In the genomic region with DNA sequence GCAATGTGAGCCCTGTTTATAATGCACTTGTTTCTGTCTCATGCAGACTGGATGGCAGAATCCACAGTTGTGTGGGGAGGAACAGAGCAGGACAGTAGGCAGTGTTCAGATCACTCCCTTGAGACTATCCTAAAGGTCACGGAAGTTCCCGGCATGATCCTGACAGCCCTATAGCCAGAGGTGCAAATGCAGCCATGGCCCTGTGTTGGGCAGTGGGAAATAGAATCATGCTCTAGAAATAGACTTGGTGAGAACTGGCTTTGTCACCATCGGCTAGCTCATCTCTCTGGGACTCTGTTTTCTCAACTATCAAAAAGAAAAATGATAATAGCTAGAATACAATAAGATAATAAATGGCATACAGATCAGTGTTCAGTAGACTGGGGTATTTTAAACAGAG, we compare ENCODE assay signal across 12 cellular contexts.
"Had no signal": no experiment of that assay in that cellular context is flagged by ENCODE, and none has a peak within 500 bp of the region (broad histone marks: within the 10 kb centered on the region; RNA-seq: fewer than 3 reads in every experiment).

No MANE protein-coding gene starts in this region.

- H3K9ac ChIP-seq: SK-N-SH had no signal

- H3K79me2 ChIP-seq: hepatocyte had no signal

- H3K27ac ChIP-seq: hepatocyte, neutrophil, testis had no signal

- ATAC-seq: esophagus mucosa; left lobe of liver; stimulated activated naive CD8-positive, alpha-beta T cell treated with anti-CD3 and anti-CD28 coated beads, Interleukin-15, amount 100 ng/mL, for 72 hours had no signal

- H3K36me3 ChIP-seq: neutrophil had no signal

- H2AFZ ChIP-seq: hepatocyte had no signal

- H3K9me2 ChIP-seq: SK-N-SH had no signal

- H3K4me3 ChIP-seq: hepatocyte, testis had no signal

- DNase-seq: activated CD4-positive, alpha-beta T cell treated with anti-CD3 and anti-CD28 coated beads, Interleukin-2, amount 50 U/mL, for 4 hours; activated CD4-positive, CD25-positive, alpha-beta regulatory T cell treated with anti-CD3 and anti-CD28 coated beads, Interleukin-2, amount 50 U/mL, for 72 hours; activated naive CD4-positive, alpha-beta T cell treated with anti-CD3 and anti-CD28 coated beads for 36 hours; islet precursor cell; SK-N-SH; stimulated activated CD4-positive, alpha-beta T cell treated with anti-CD3 and anti-CD28 coated beads, Interleukin-1b, Interleukin-23, amount 100 ng/mL, for 48 hours; stimulated activated naive CD8-positive, alpha-beta T cell treated with anti-CD3 and anti-CD28 coated beads, Interleukin-15, amount 100 ng/mL, for 72 hours; testis had no signal

- H3K4me2 ChIP-seq: hepatocyte, SK-N-SH had no signal

- H3K27me3 ChIP-seq: testis had no signal

- H3K4me1 ChIP-seq: testis had no signal

- H3K9me3 ChIP-seq: neutrophil, SK-N-SH, testis had no signal
